12 cellular contexts compared by ENCODE assay signal in the genomic region with DNA sequence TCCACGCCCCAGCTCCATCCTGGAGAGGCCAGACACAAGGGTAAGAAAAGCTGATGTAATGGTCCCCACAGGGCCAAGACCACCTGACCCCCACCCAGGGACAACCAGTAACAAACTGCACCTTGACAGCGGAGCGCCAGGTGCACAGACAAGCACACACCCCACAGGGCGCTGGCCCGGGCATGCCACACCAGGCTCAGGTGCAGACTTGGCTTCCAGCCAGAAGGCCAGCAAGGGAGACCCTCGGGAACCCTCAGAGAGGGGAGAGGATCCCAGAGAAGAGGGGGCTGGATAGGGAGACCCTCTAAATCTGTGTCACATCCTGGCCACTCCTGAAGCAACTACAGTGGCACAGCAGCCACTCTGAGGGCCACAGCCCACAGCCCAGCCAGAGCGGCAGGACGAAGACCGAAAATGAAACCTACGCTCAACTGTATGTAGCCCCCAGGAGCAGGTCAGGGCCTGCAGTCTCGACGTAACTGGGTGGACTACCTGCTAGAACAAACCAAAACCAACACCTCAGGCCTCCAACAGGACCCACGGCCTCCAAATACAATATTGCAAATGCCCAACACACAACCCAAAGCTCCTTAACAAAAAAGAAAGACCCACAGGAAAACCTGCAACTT. TPM values are rescaled to one million over a fixed set of nuclear protein-coding genes. Genes with fewer than 3 reads are reported as not detected.
DNase-seq lines count a peak whose midpoint lies in the region; ATAC-seq and TF ChIP-seq lines count a peak whose summit lies in the region.
"Had no signal": no experiment of that assay in that cellular context is flagged by ENCODE, and none has a peak within 500 bp of the region (broad histone marks: within the 10 kb centered on the region; RNA-seq: fewer than 3 reads in every experiment).

No MANE protein-coding gene starts in this region.

- peak overlapping the region; percentile 10 for H3K27ac ChIP-seq in cingulate gyrus (ENCODE audit: low read depth, low read length)
- H3K27ac ChIP-seq: esophagus muscularis mucosa, testis had no signal

- DNase-seq in COLO668 (lab: John Stamatoyannopoulos, UW; ENCODE audit: unreplicated experiment) (peak; percentile 72), NCI-H1105 (lab: John Stamatoyannopoulos, UW) (peak; percentile 81), nephron progenitor cell (no peak), posterior vena cava (ENCODE audit: low spot score) (no peak)
- no peak for DNase-seq in stimulated activated naive CD8-positive, alpha-beta T cell treated with anti-CD3 and anti-CD28 coated beads, Interleukin-15, amount 100 ng/mL, for 72 hours
- DNase-seq: activated B cell treated with CpG ODN at 0.5 μM for 24 hours; activated T-cell treated with anti-CD3 and anti-CD28 coated beads, Interleukin-2, amount 50 U/mL, for 4 hours; SK-N-SH; testis had no signal

- H3K36me3 Mint-ChIP-seq in nephron progenitor cell (ENCODE audit: low read depth) = peaks cover 17% of the 10 kb centered on the region

- peaks cover 11% of the 10 kb centered on the region for H3K9me3 Mint-ChIP-seq in nephron progenitor cell
- no peaks in the 10 kb centered on the region for H3K9me3 Mint-ChIP-seq in stimulated activated naive CD8-positive, alpha-beta T cell treated with anti-CD3 and anti-CD28 coated beads, Interleukin-15, amount 100 ng/mL, for 72 hours
- H3K9me3 Mint-ChIP-seq: activated B cell treated with CpG ODN at 0.5 μM for 24 hours; activated T-cell treated with anti-CD3 and anti-CD28 coated beads, Interleukin-2, amount 50 U/mL, for 4 hours had no signal

- intact Hi-C loops in posterior vena cava (cut with DNase I) = no loop called here

- TF ChIP-seq CTCF in nephron progenitor cell (IDR thresholded peaks at IDR 0.05) = no peak

- H3K4me1 Mint-ChIP-seq in nephron progenitor cell = peaks cover 92% of the 10 kb centered on the region
- peaks cover 92% of the 10 kb centered on the region for H3K4me1 Mint-ChIP-seq in stimulated activated naive CD8-positive, alpha-beta T cell treated with anti-CD3 and anti-CD28 coated beads, Interleukin-15, amount 100 ng/mL, for 72 hours

- H3K27me3 Mint-ChIP-seq in nephron progenitor cell (ENCODE audit: low read depth, poor library complexity) = peaks cover 5% of the 10 kb centered on the region
- H3K27me3 Mint-ChIP-seq in stimulated activated naive CD8-positive, alpha-beta T cell treated with anti-CD3 and anti-CD28 coated beads, Interleukin-15, amount 100 ng/mL, for 72 hours = no peaks in the 10 kb centered on the region
- H3K27me3 Mint-ChIP-seq: activated B cell treated with CpG ODN at 0.5 μM for 24 hours had no signal

- ATAC-seq in stimulated activated naive CD8-positive, alpha-beta T cell treated with anti-CD3 and anti-CD28 coated beads, Interleukin-15, amount 100 ng/mL, for 72 hours = no peak
- no peak for ATAC-seq in HG03442 (IDR thresholded peaks at IDR 0.05; ENCODE audit: unreplicated experiment)
- ATAC-seq: activated T-cell treated with anti-CD3 and anti-CD28 coated beads, Interleukin-2, amount 50 U/mL, for 4 hours had no signal

- H3K27ac Mint-ChIP-seq in nephron progenitor cell = peak overlapping the region; percentile 95
- H3K27ac Mint-ChIP-seq in stimulated activated naive CD8-positive, alpha-beta T cell treated with anti-CD3 and anti-CD28 coated beads, Interleukin-15, amount 100 ng/mL, for 72 hours = no peak overlapping the region

- H3K4me3 Mint-ChIP-seq in nephron progenitor cell = no peak overlapping the region
- no peak overlapping the region for H3K4me3 Mint-ChIP-seq in stimulated activated naive CD8-positive, alpha-beta T cell treated with anti-CD3 and anti-CD28 coated beads, Interleukin-15, amount 100 ng/mL, for 72 hours
- H3K4me3 Mint-ChIP-seq: activated B cell treated with CpG ODN at 0.5 μM for 24 hours; activated T-cell treated with anti-CD3 and anti-CD28 coated beads, Interleukin-2, amount 50 U/mL, for 4 hours had no signal

RNA-seq across cellular contexts. Expression of a gene that starts 18.5 kb away (rescaled TPM):
- total RNA-seq in posterior vena cava = 10 to 100 TPM; 20.8 to 24.1 TPM

Comparison
In these comparisons a context has a peak if more than half of its experiments do, and no peak if none do; other contexts are left out.
1. DNase-seq: peak in COLO668 (single experiment) and NCI-H1105 (single experiment); none in nephron progenitor cell (single experiment), stimulated activated naive CD8-positive, alpha-beta T cell treated with anti-CD3 and anti-CD28 coated beads, Interleukin-15, amount 100 ng/mL, for 72 hours (0 of 2) and posterior vena cava (single experiment).